In genomic region chr14:75566321-75566720, GRCh38 we compare ENCODE assay signal across 1 cellular context.
TF ChIP-seq lines count a peak whose summit lies in the region.

No MANE protein-coding gene starts in this region.

TF ChIP-seq in GM12878, 131 proteins besides CTCF, POLR2A, EP300 and RAD21 (continued from another document):
- TF ChIP-seq, protein P1, sequence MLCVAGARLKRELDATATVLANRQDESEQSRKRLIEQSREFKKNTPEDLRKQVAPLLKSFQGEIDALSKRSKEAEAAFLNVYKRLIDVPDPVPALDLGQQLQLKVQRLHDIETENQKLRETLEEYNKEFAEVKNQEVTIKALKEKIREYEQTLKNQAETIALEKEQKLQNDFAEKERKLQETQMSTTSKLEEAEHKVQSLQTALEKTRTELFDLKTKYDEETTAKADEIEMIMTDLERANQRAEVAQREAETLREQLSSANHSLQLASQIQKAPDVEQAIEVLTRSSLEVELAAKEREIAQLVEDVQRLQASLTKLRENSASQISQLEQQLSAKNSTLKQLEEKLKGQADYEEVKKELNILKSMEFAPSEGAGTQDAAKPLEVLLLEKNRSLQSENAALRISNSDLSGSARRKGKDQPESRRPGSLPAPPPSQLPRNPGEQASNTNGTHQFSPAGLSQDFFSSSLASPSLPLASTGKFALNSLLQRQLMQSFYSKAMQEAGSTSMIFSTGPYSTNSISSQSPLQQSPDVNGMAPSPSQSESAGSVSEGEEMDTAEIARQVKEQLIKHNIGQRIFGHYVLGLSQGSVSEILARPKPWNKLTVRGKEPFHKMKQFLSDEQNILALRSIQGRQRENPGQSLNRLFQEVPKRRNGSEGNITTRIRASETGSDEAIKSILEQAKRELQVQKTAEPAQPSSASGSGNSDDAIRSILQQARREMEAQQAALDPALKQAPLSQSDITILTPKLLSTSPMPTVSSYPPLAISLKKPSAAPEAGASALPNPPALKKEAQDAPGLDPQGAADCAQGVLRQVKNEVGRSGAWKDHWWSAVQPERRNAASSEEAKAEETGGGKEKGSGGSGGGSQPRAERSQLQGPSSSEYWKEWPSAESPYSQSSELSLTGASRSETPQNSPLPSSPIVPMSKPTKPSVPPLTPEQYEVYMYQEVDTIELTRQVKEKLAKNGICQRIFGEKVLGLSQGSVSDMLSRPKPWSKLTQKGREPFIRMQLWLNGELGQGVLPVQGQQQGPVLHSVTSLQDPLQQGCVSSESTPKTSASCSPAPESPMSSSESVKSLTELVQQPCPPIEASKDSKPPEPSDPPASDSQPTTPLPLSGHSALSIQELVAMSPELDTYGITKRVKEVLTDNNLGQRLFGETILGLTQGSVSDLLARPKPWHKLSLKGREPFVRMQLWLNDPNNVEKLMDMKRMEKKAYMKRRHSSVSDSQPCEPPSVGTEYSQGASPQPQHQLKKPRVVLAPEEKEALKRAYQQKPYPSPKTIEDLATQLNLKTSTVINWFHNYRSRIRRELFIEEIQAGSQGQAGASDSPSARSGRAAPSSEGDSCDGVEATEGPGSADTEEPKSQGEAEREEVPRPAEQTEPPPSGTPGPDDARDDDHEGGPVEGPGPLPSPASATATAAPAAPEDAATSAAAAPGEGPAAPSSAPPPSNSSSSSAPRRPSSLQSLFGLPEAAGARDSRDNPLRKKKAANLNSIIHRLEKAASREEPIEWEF (IDR thresholded peaks at IDR 0.05; ENCODE audit: insufficient replicate concordance, low read depth, low read length): no peak
- TF ChIP-seq MTA2 (IDR thresholded peaks at IDR 0.05; ENCODE audit: low read depth) (0 out of 2 replicates have a peak, but pooled peaks have one; percentile 52), ZNF687 (IDR thresholded peaks at IDR 0.05) (0 out of 2 replicates have a peak, but pooled peaks have one; percentile 37), KAT2A (conservative IDR thresholded peaks at IDR 0.05; ENCODE audit: control insufficient read depth, low read depth, low read length) (no peak), ATF7 (IDR thresholded peaks at IDR 0.05; ENCODE audit: low read depth) (peak; percentile 41; the same call in 1 of the 2 replicates), NR2F1 (conservative IDR thresholded peaks at IDR 0.05) (peak; percentile 17; the same call in 1 of the 2 replicates), CHD1 (IDR thresholded peaks at IDR 0.05; ENCODE audit: low read depth, low read length) (no peak), SP1 (IDR thresholded peaks at IDR 0.05; ENCODE audit: low read depth, low read length) (no peak), MXI1 (IDR thresholded peaks at IDR 0.05; ENCODE audit: low read depth, low read length) (0 out of 2 replicates have a peak, but pooled peaks have one; percentile 25), MTA3 (IDR thresholded peaks at IDR 0.05; ENCODE audit: borderline replicate concordance, low read length) (no peak), RAD51 (IDR thresholded peaks at IDR 0.05) (peak; percentile 46; the same call in 1 of the 2 replicates), RUNX3 (IDR thresholded peaks at IDR 0.05; ENCODE audit: low read length) (peak; percentile 71), NBN (IDR thresholded peaks at IDR 0.05) (0 out of 2 replicates have a peak, but pooled peaks have one; percentile 36), CREM (IDR thresholded peaks at IDR 0.05; ENCODE audit: low read depth) (0 out of 2 replicates have a peak, but pooled peaks have one; percentile 36), ATF2 (IDR thresholded peaks at IDR 0.05; ENCODE audit: low read length) (no peak), MEF2B (IDR thresholded peaks at IDR 0.05; ENCODE audit: partially characterized antibody, poor library complexity, severe bottlenecking) (peak; percentile 13), PRDM15 (CRISPR knock-in tag; IDR thresholded peaks at IDR 0.05) (no peak)
- TF ChIP-seq, protein P2, sequence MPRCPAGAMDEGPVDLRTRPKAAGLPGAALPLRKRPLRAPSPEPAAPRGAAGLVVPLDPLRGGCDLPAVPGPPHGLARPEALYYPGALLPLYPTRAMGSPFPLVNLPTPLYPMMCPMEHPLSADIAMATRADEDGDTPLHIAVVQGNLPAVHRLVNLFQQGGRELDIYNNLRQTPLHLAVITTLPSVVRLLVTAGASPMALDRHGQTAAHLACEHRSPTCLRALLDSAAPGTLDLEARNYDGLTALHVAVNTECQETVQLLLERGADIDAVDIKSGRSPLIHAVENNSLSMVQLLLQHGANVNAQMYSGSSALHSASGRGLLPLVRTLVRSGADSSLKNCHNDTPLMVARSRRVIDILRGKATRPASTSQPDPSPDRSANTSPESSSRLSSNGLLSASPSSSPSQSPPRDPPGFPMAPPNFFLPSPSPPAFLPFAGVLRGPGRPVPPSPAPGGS (IDR thresholded peaks at IDR 0.05; ENCODE audit: borderline replicate concordance, insufficient read depth, low read depth, low read length, poor library complexity, severe bottlenecking): peak; percentile 15
TF ChIP-seq in GM12878: peak in this region for 17.
